In genomic region chr15:70091649-70092461, GRCh38 we compare ENCODE assay signal across 1 cellular context.
TF ChIP-seq lines count a peak whose summit lies in the region.

No MANE protein-coding gene starts in this region.

TF ChIP-seq in HepG2, 621 proteins besides CTCF, POLR2A, EP300 and RAD21 (continued from another document and continues in another):
- TF ChIP-seq ZNF782 (CRISPR knock-in tag; IDR thresholded peaks at IDR 0.05; ENCODE audit: borderline replicate concordance) (no peak), SKIL (CRISPR knock-in tag; IDR thresholded peaks at IDR 0.05; ENCODE audit: borderline replicate concordance) (no peak), ZNF335 (CRISPR knock-in tag; IDR thresholded peaks at IDR 0.05) (no peak), MED8 (CRISPR knock-in tag; IDR thresholded peaks at IDR 0.05; ENCODE audit: insufficient replicate concordance) (no peak), FOXP1 (IDR thresholded peaks at IDR 0.05) (no peak), FOXP1 (CRISPR knock-in tag; IDR thresholded peaks at IDR 0.05) (no peak), GATAD2A (CRISPR knock-in tag; IDR thresholded peaks at IDR 0.05) (no peak), PCBP1 (IDR thresholded peaks at IDR 0.05; ENCODE audit: borderline replicate concordance, low read depth, low read length) (no peak), ZNF530 (CRISPR knock-in tag; IDR thresholded peaks at IDR 0.05; ENCODE audit: low read depth) (no peak), ATF7 (IDR thresholded peaks at IDR 0.05) (no peak), ATF7 (CRISPR knock-in tag; IDR thresholded peaks at IDR 0.05) (no peak), NR2F6 (IDR thresholded peaks at IDR 0.05) (peak; percentile 40; the same call in 1 of the 2 replicates), NR2F6 (CRISPR knock-in tag; IDR thresholded peaks at IDR 0.05) (peak; percentile 26; the same call in 1 of the 2 replicates), PATZ1 (CRISPR knock-in tag; IDR thresholded peaks at IDR 0.05) (0 out of 2 replicates have a peak, but pooled peaks have one; percentile 13), ZNF33A (CRISPR knock-in tag; IDR thresholded peaks at IDR 0.05; ENCODE audit: borderline replicate concordance) (no peak), CBFB (CRISPR knock-in tag; IDR thresholded peaks at IDR 0.05) (0 out of 2 replicates have a peak, but pooled peaks have one; percentile 41), AKAP8 (CRISPR knock-in tag; IDR thresholded peaks at IDR 0.05) (no peak), ZNF512B (CRISPR knock-in tag; IDR thresholded peaks at IDR 0.05; ENCODE audit: borderline replicate concordance) (no peak), STAT6 (CRISPR knock-in tag; IDR thresholded peaks at IDR 0.05; ENCODE audit: borderline replicate concordance) (no peak), ARID3A (IDR thresholded peaks at IDR 0.05; ENCODE audit: low read depth, low read length) (no peak), IRF1 (CRISPR knock-in tag; IDR thresholded peaks at IDR 0.05; ENCODE audit: low read depth) (no peak), ZNF234 (CRISPR knock-in tag; conservative IDR thresholded peaks at IDR 0.05) (no peak), ZNF644 (CRISPR knock-in tag; IDR thresholded peaks at IDR 0.05; ENCODE audit: low read depth) (0 out of 2 replicates have a peak, but pooled peaks have one; percentile 14), MIER3 (CRISPR knock-in tag; IDR thresholded peaks at IDR 0.05; ENCODE audit: borderline replicate concordance) (no peak), ZNF275 (CRISPR knock-in tag; IDR thresholded peaks at IDR 0.05; ENCODE audit: borderline replicate concordance) (no peak), MTERF4 (CRISPR knock-in tag; IDR thresholded peaks at IDR 0.05) (no peak), ZFP41 (CRISPR knock-in tag; IDR thresholded peaks at IDR 0.05; ENCODE audit: borderline replicate concordance) (no peak), FOXP4 (CRISPR knock-in tag; IDR thresholded peaks at IDR 0.05) (no peak), ARID2 (CRISPR knock-in tag; IDR thresholded peaks at IDR 0.05; ENCODE audit: borderline replicate concordance) (no peak), ZNF589 (CRISPR knock-in tag; conservative IDR thresholded peaks at IDR 0.05) (no peak), ZNF44 (CRISPR knock-in tag; IDR thresholded peaks at IDR 0.05) (no peak), TFAP4 (IDR thresholded peaks at IDR 0.05; ENCODE audit: borderline replicate concordance, low read depth) (peak; percentile 61; the same call in 1 of the 2 replicates), MTA1 (CRISPR knock-in tag; IDR thresholded peaks at IDR 0.05; ENCODE audit: borderline replicate concordance) (no peak)
